8 cellular contexts compared by ENCODE assay signal in the genomic region with DNA sequence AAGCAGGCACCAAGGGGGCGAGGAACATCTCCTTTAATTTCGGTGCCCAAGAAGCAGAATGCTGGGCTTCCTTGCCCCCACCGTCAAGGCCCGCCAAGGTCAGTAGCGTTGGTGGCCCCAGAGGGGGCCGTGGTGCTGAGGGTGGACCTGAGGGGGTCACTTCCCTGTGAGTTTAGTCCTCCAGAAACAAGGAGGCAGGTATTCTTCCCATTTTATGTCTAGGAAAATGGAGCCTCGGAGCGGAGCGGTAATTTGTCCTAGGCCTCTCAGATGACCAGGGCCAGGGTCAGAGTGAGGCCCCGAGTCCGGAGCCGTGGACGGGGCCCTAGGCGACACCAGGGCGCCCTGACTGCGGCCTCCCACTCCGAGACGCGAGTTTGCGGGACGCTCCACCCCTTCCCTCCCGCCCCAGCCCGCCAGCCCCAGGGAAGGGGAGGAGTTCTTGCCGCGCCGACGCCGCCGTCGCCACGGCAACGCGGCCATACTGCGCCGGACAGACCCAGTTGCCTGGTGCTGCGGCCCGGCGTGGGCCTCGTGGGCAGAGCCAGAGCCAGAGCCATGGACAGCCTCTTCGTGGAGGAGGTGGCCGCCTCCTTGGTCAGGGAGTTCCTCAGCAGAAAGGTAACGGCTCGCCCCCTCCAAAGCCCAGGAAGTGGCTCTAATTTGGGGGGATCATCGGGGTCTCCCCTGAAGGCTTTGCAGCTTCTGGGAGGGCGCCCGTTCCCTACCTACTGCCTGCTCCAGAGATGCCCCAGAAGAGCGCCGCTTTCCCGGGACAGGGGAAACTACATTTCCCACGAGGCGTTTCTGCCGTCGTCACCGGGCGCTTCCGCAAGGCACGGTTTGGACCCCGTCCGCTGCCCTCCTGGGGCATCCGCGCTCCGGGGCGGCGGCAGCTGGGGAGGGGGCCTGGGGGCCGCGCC. TPM values are rescaled to one million over a fixed set of nuclear protein-coding genes. Genes with fewer than 3 reads are reported as not detected.
A peak's percentile ranks its signal among the peaks of the same experiment; 100 is the strongest.
DNase-seq lines count a peak whose midpoint lies in the region; ATAC-seq and TF ChIP-seq lines count a peak whose summit lies in the region.

Gene MINDY4 (plus strand): TSS at position 482 of the 923 bp plus-strand sequence. CDS start 77 bp downstream, at position 559.

- H3K27ac ChIP-seq in DOHH2 (ENCODE audit: low read depth, low read length) (no peak within 1 kb of the TSS), left ventricle myocardium inferior (replicated peaks) (peak within 1 kb of the TSS; percentile 85), upper lobe of right lung (peak within 1 kb of the TSS; percentile 89)

- H4K20me1 ChIP-seq in DOHH2 (ENCODE audit: control insufficient read depth, insufficient read depth, low read depth, low read length), result no peaks in the 10 kb centered on the region

- DNase-seq in H4 (ENCODE audit: low spot score) (peak; percentile 87), M059J (ENCODE audit: low read depth) (peak; percentile 77), T-helper 1 cell (peak; percentile 23 to 77 (median 53)), amniotic stem cell (lab: John Stamatoyannopoulos, UW) (peak; percentile 18), left ventricle myocardium inferior (peak; percentile 88), posterior vena cava (ENCODE audit: low spot score) (peak; percentile 95), upper lobe of right lung (peak; percentile 91)

- H3K4me2 ChIP-seq in DOHH2 (ENCODE audit: low read length), result peak within 1 kb of the TSS; percentile 69

- H3K9me3 ChIP-seq in DOHH2 (ENCODE audit: control insufficient read depth, insufficient read depth, low read length) (no peaks in the 10 kb centered on the region), left ventricle myocardium inferior (replicated peaks) (no peaks in the 10 kb centered on the region), upper lobe of right lung (no peaks in the 10 kb centered on the region)

- H3K36me3 ChIP-seq in DOHH2 (ENCODE audit: control insufficient read depth, low read length), result no peaks in the 10 kb centered on the region
- no peaks in the 10 kb centered on the region for H3K36me3 ChIP-seq in left ventricle myocardium inferior
- H3K36me3 ChIP-seq in upper lobe of right lung, result no peaks in the 10 kb centered on the region

- ATAC-seq in upper lobe of right lung, result peak; percentile 95

- H3K4me1 ChIP-seq in DOHH2 (ENCODE audit: control insufficient read depth, low read length) (peaks cover 12% of the 10 kb centered on the region), left ventricle myocardium inferior (peaks cover 51% of the 10 kb centered on the region), upper lobe of right lung (peaks cover 20% of the 10 kb centered on the region)

- no peaks in the 10 kb centered on the region for H3F3A ChIP-seq in DOHH2 (ENCODE audit: control insufficient read depth, insufficient read depth)

- H3K4me3 ChIP-seq in DOHH2 (ENCODE audit: low read length), result peak within 1 kb of the TSS; percentile 82
- peak within 1 kb of the TSS; percentile 80 for H3K4me3 ChIP-seq in left ventricle myocardium inferior
- peak within 1 kb of the TSS; percentile 91 for H3K4me3 ChIP-seq in upper lobe of right lung

- H3K27me3 ChIP-seq in DOHH2 (ENCODE audit: control insufficient read depth, low read length) (no peaks in the 10 kb centered on the region), left ventricle myocardium inferior (ENCODE audit: low read depth) (no peaks in the 10 kb centered on the region), upper lobe of right lung (no peaks in the 10 kb centered on the region)

- H3K9me2 ChIP-seq in DOHH2 (replicated peaks; ENCODE audit: control insufficient read depth, low read length), result no peaks in the 10 kb centered on the region

- no peak for TF ChIP-seq CTCF in DOHH2 (IDR thresholded peaks at IDR 0.05; ENCODE audit: low read depth, low read length, poor library complexity, severe bottlenecking)
- peak; percentile 8 for TF ChIP-seq CTCF in left ventricle myocardium inferior (IDR thresholded peaks at IDR 0.05; ENCODE audit: borderline replicate concordance)
- TF ChIP-seq CTCF in upper lobe of right lung (IDR thresholded peaks at IDR 0.05), result peak; percentile 6

- intact Hi-C loops in left ventricle myocardium inferior (cut with micrococcal nuclease), result no loop called here
- intact Hi-C loops in posterior vena cava (cut with DNase I), result no loop called here
- intact Hi-C loops in upper lobe of right lung (cut with DNase I), result no loop called here

- H3K79me2 ChIP-seq in DOHH2 (ENCODE audit: control insufficient read depth, low read length), result no peaks in the 10 kb centered on the region

RNA-seq across cellular contexts. Expression of gene MINDY4, which starts in this region (rescaled TPM):
- total RNA-seq in H4 (2014; rRNA removed; shearing (Covaris generic)), result 6.9 and 7.5 TPM in 2 replicates
- total RNA-seq in M059J (2014; rRNA removed; shearing (Covaris generic)), result 1.8 and 3.3 TPM in 2 replicates
- total RNA-seq in left ventricle myocardium inferior, result 3.8 TPM
- total RNA-seq in posterior vena cava, result 10 to 100 TPM; 13.9 to 18.4 TPM
- 20.1 TPM for total RNA-seq in upper lobe of right lung

Comparison
In these comparisons a context has a peak if more than half of its experiments do, and no peak if none do; other contexts are left out.
1. DNase-seq: peak in every context shown above with its lines; median percentile 95 in posterior vena cava; 91 in upper lobe of right lung; 88 in left ventricle myocardium inferior; 87 in H4; 77 in M059J; 53 in T-helper 1 cell; 18 in amniotic stem cell.